In genomic region chr18:35117372-35117771, GRCh38 we compare ENCODE assay signal across 16 cellular contexts.
DNase-seq lines count a peak whose midpoint lies in the region; ATAC-seq and TF ChIP-seq lines count a peak whose summit lies in the region.
"Had no signal": no experiment of that assay in that cellular context is flagged by ENCODE, and none has a peak within 500 bp of the region (broad histone marks: within the 10 kb centered on the region; RNA-seq: fewer than 3 reads in every experiment).

No MANE protein-coding gene starts in this region.

- no peak for TF ChIP-seq CTCF in HFFc6 (IDR thresholded peaks at IDR 0.05)
- no peak for TF ChIP-seq CTCF in ascending aorta (IDR thresholded peaks at IDR 0.05)
- no peak for TF ChIP-seq CTCF in smooth muscle cell (IDR thresholded peaks at IDR 0.05; ENCODE audit: borderline replicate concordance, insufficient read depth, poor library complexity, severe bottlenecking)

- intact Hi-C loops in ascending aorta (cut with DNase I): no loop called here

- no peak overlapping the region for H2AFZ ChIP-seq in smooth muscle cell (ENCODE audit: low read depth)

- H3K36me3 ChIP-seq in ascending aorta (no peaks in the 10 kb centered on the region), smooth muscle cell (ENCODE audit: low read depth) (no peaks in the 10 kb centered on the region)
- H3K36me3 ChIP-seq: WERI-Rb-1 had no signal

- H3K27me3 ChIP-seq in ascending aorta: no peaks in the 10 kb centered on the region
- no peaks in the 10 kb centered on the region for H3K27me3 ChIP-seq in layer of hippocampus (ENCODE audit: control insufficient read depth, insufficient read depth, low read length)
- no peaks in the 10 kb centered on the region for H3K27me3 ChIP-seq in smooth muscle cell (ENCODE audit: low read depth)
- H3K27me3 ChIP-seq: BLaER1, spleen had no signal

- no peaks in the 10 kb centered on the region for H3K79me2 ChIP-seq in smooth muscle cell (ENCODE audit: low read depth)

- peak overlapping the region; percentile 65 for H3K27ac Mint-ChIP-seq in HFFc6
- H3K27ac Mint-ChIP-seq in activated CD8-positive, alpha-beta memory T cell treated with anti-CD3 and anti-CD28 coated beads, Interleukin-2, amount 10 ng/mL, durations not matched to agents 7 days and 5 days: no peak overlapping the region

- H3K4me3 ChIP-seq in ascending aorta (no peak overlapping the region), smooth muscle cell (no peak overlapping the region)
- H3K4me3 ChIP-seq: BLaER1, spleen had no signal

- peak overlapping the region; percentile 61 to 77 for H3K27ac ChIP-seq in ascending aorta
- peak overlapping the region; percentile 92 for H3K27ac ChIP-seq in layer of hippocampus (ENCODE audit: low read depth, low read length)
- H3K27ac ChIP-seq in smooth muscle cell (ENCODE audit: low read depth): peak overlapping the region; percentile 41
- H3K27ac ChIP-seq: BLaER1, WERI-Rb-1 had no signal

- no peaks in the 10 kb centered on the region for H3K36me3 Mint-ChIP-seq in HFFc6 (ENCODE audit: low read depth)
- peaks cover 17% of the 10 kb centered on the region for H3K36me3 Mint-ChIP-seq in activated CD8-positive, alpha-beta memory T cell treated with anti-CD3 and anti-CD28 coated beads, Interleukin-2, amount 10 ng/mL, durations not matched to agents 7 days and 5 days

- no peak for DNase-seq in HFFc6
- DNase-seq in ascending aorta (ENCODE audit: low spot score in 2 of 2): no peak
- no peak for DNase-seq in smooth muscle cell (lab: John Stamatoyannopoulos, UW; ENCODE audit: unreplicated experiment)
- no peak for DNase-seq in A172 (ENCODE audit: low spot score)
- DNase-seq in activated CD8-positive, alpha-beta memory T cell treated with anti-CD3 and anti-CD28 coated beads, Interleukin-2, amount 10 ng/mL, durations not matched to agents 7 days and 5 days: no peak
- DNase-seq: activated naive CD4-positive, alpha-beta T cell treated with Interleukin-2 at 50 U/mL for 16 hours; H7; kidney glomerular epithelial cell; NCI-H1930; NCI-H524 treated with DMSO at 0.1 percent for 48 hours; spleen; WERI-Rb-1 had no signal

- peaks cover 5 to 28% of the 10 kb centered on the region in 2 donors for H3K4me1 ChIP-seq in ascending aorta
- no peaks in the 10 kb centered on the region for H3K4me1 ChIP-seq in smooth muscle cell (ENCODE audit: low read depth)

- no peak overlapping the region; the same call in 1 of the 2 replicates for H3K4me3 Mint-ChIP-seq in HFFc6
- H3K4me3 Mint-ChIP-seq in activated CD8-positive, alpha-beta memory T cell treated with anti-CD3 and anti-CD28 coated beads, Interleukin-2, amount 10 ng/mL, durations not matched to agents 7 days and 5 days: no peak overlapping the region

- H3K4me1 Mint-ChIP-seq in HFFc6 (ENCODE audit: low read depth): peaks cover 23% of the 10 kb centered on the region
- peaks cover 3% of the 10 kb centered on the region for H3K4me1 Mint-ChIP-seq in activated CD8-positive, alpha-beta memory T cell treated with anti-CD3 and anti-CD28 coated beads, Interleukin-2, amount 10 ng/mL, durations not matched to agents 7 days and 5 days

- ATAC-seq in GM21717 (IDR thresholded peaks at IDR 0.05; ENCODE audit: unreplicated experiment) (no peak), HG03025 (IDR thresholded peaks at IDR 0.05; ENCODE audit: low FRiP score, unreplicated experiment) (no peak)
- ATAC-seq in activated CD8-positive, alpha-beta memory T cell treated with anti-CD3 and anti-CD28 coated beads, Interleukin-2, amount 10 ng/mL, durations not matched to agents 7 days and 5 days: no peak

- 92% methylated on average over 6 of the region's 6 CpGs for WGBS in smooth muscle cell (ENCODE audit: low lambda C conversion rate)

- no peaks in the 10 kb centered on the region for H4K20me1 ChIP-seq in smooth muscle cell (ENCODE audit: low read depth)

- H3F3A ChIP-seq in smooth muscle cell (ENCODE audit: low read depth): peaks cover 4% of the 10 kb centered on the region

- no peaks in the 10 kb centered on the region; the same call in 1 of the 2 replicates for H3K9me3 Mint-ChIP-seq in HFFc6
- H3K9me3 Mint-ChIP-seq in activated CD8-positive, alpha-beta memory T cell treated with anti-CD3 and anti-CD28 coated beads, Interleukin-2, amount 10 ng/mL, durations not matched to agents 7 days and 5 days (ENCODE audit: low read depth): no peaks in the 10 kb centered on the region

- CTCF ChIA-PET in activated CD8-positive, alpha-beta memory T cell treated with anti-CD3 and anti-CD28 coated beads, Interleukin-2, amount 10 ng/mL, durations not matched to agents 7 days and 5 days (lab: Charles Lee): no interaction called here

- peak overlapping the region; percentile 21 for H3K9ac ChIP-seq in smooth muscle cell (ENCODE audit: low read depth)
- H3K9ac ChIP-seq: BLaER1 had no signal

- H3K27me3 Mint-ChIP-seq in HFFc6 (ENCODE audit: insufficient read depth): no peaks in the 10 kb centered on the region
- no peaks in the 10 kb centered on the region for H3K27me3 Mint-ChIP-seq in activated CD8-positive, alpha-beta memory T cell treated with anti-CD3 and anti-CD28 coated beads, Interleukin-2, amount 10 ng/mL, durations not matched to agents 7 days and 5 days

- H3K9me3 ChIP-seq in ascending aorta (no peaks in the 10 kb centered on the region), smooth muscle cell (replicated peaks; ENCODE audit: low read depth) (no peaks in the 10 kb centered on the region)

- peak overlapping the region; percentile 25 for H3K4me2 ChIP-seq in smooth muscle cell
- H3K4me2 ChIP-seq: BLaER1 had no signal

Comparison
In these comparisons a context has a peak if more than half of its experiments do, and no peak if none do; other contexts are left out.
1. H3K27ac ChIP-seq: peak in every context shown above with its lines; median percentile 92 in layer of hippocampus; 69 in ascending aorta; 41 in smooth muscle cell.